In genomic region chr5:129477544-129477943, GRCh38 we compare ENCODE assay signal across 25 cellular contexts. TPM values are rescaled to one million over a fixed set of nuclear protein-coding genes. Genes with fewer than 3 reads are reported as not detected.
DNase-seq lines count a peak whose midpoint lies in the region; ATAC-seq and TF ChIP-seq lines count a peak whose summit lies in the region.
"Had no signal": no experiment of that assay in that cellular context is flagged by ENCODE, and none has a peak within 500 bp of the region (broad histone marks: within the 10 kb centered on the region; RNA-seq: fewer than 3 reads in every experiment).

No MANE protein-coding gene starts in this region.

- no peak for TF ChIP-seq CTCF in glutamatergic neuron (IDR thresholded peaks at IDR 0.05; ENCODE audit: partially characterized antibody, unreplicated experiment)

- no peaks in the 10 kb centered on the region for H3K36me3 Mint-ChIP-seq in glutamatergic neuron (ENCODE audit: unreplicated experiment)
- H3K36me3 Mint-ChIP-seq: CD14-positive monocyte; CD8-positive, alpha-beta memory T cell had no signal

- no peak overlapping the region for H3K4me3 ChIP-seq in right cardiac atrium (ENCODE audit: low read length)
- H3K4me3 ChIP-seq in skeletal muscle tissue (ENCODE audit: low read length in 3 of 3), result no peak overlapping the region
- H3K4me3 ChIP-seq: A549; BLaER1 treated with 17β-estradiol and CSF1 and Interleukin-3, amounts not matched to agents 10 nM and 100 nM; HAP-1 had no signal

- H3K27me3 Mint-ChIP-seq in glutamatergic neuron (ENCODE audit: unreplicated experiment), result peaks cover 2% of the 10 kb centered on the region
- H3K27me3 Mint-ChIP-seq: CD8-positive, alpha-beta memory T cell had no signal

- H3K27ac Mint-ChIP-seq in glutamatergic neuron (ENCODE audit: unreplicated experiment), result peak overlapping the region; percentile 13
- H3K27ac Mint-ChIP-seq: CD14-positive monocyte; CD4-positive, alpha-beta T cell; CD8-positive, alpha-beta memory T cell; HFFc6 had no signal

- ATAC-seq in Right ventricle myocardium superior (ENCODE audit: poor library complexity), result peak; percentile 74
- peak; percentile 69 to 87 for ATAC-seq in right cardiac atrium
- ATAC-seq in GM21825 (IDR thresholded peaks at IDR 0.05; ENCODE audit: unreplicated experiment), result no peak
- ATAC-seq: A549 had no signal

- intact Hi-C loops in Right ventricle myocardium superior (cut with DNase I) (no loop called here), cardiac septum (cut with DNase I) (no loop called here), right cardiac atrium (cut with DNase I) (no loop called here)

- DNase-seq in Right ventricle myocardium superior (no peak), cardiac septum (ENCODE audit: low spot score) (no peak), glutamatergic neuron (no peak), right cardiac atrium (no peak), NCI-H2107 (lab: John Stamatoyannopoulos, UW) (no peak)
- DNase-seq: 8988T; ACHN; AML-193; BE2C; CD4-positive, alpha-beta T cell; CD8-positive, alpha-beta memory T cell; DMS 273 treated with DMSO at 0.1 percent for 48 hours; DMS53; DMS79 treated with DMSO at 0.1 percent for 48 hours; GF-D8; GOT3; HFFc6 had no signal

- H3K36me3 ChIP-seq in skeletal muscle tissue (ENCODE audit: control insufficient read depth in 3 of 3, insufficient read depth in 3 of 3, low read length in 3 of 3), result no peaks in the 10 kb centered on the region
- H3K36me3 ChIP-seq: BLaER1 treated with 17β-estradiol and CSF1 and Interleukin-3, amounts not matched to agents 10 nM and 100 nM; HAP-1 had no signal

- H3K4me1 Mint-ChIP-seq in glutamatergic neuron (ENCODE audit: low read depth, unreplicated experiment), result peaks cover 16% of the 10 kb centered on the region
- H3K4me1 Mint-ChIP-seq: CD14-positive monocyte; CD8-positive, alpha-beta memory T cell had no signal

- H3K27me3 ChIP-seq in right cardiac atrium (ENCODE audit: control insufficient read depth, insufficient read depth) (no peaks in the 10 kb centered on the region), skeletal muscle tissue (ENCODE audit: control insufficient read depth in 3 of 3, insufficient read depth in 3 of 3, low read length in 3 of 3) (no peaks in the 10 kb centered on the region)
- H3K27me3 ChIP-seq: BE2C; BLaER1 treated with 17β-estradiol and CSF1 and Interleukin-3, amounts not matched to agents 10 nM and 100 nM had no signal

- no peak overlapping the region for H3K4me3 Mint-ChIP-seq in glutamatergic neuron (ENCODE audit: unreplicated experiment)
- H3K4me3 Mint-ChIP-seq: CD14-positive monocyte; CD4-positive, alpha-beta T cell; CD8-positive, alpha-beta memory T cell; HFFc6 had no signal

- H3K9me3 Mint-ChIP-seq in glutamatergic neuron (ENCODE audit: unreplicated experiment), result peaks cover 2% of the 10 kb centered on the region
- H3K9me3 Mint-ChIP-seq: CD4-positive, alpha-beta T cell had no signal

- WGBS in right cardiac atrium, result 15% methylated on average over 1 of the region's 1 CpG

- peak overlapping the region in 1 of 3 donors; percentile 3 for H3K9ac ChIP-seq in skeletal muscle tissue (ENCODE audit: low read depth in 1 of 3, low read length in 3 of 3)
- H3K9ac ChIP-seq: BLaER1 treated with 17β-estradiol and CSF1 and Interleukin-3, amounts not matched to agents 10 nM and 100 nM had no signal

- H3K9me3 ChIP-seq in right cardiac atrium (ENCODE audit: control insufficient read depth, low read length) (no peaks in the 10 kb centered on the region), skeletal muscle tissue (ENCODE audit: control insufficient read depth in 3 of 3, low read length in 3 of 3) (no peaks in the 10 kb centered on the region)
- H3K9me3 ChIP-seq: A549; BE2C; BLaER1 treated with 17β-estradiol and CSF1 and Interleukin-3, amounts not matched to agents 10 nM and 100 nM; HAP-1 had no signal

- H3K4me1 ChIP-seq in right cardiac atrium (ENCODE audit: control insufficient read depth, insufficient read depth, low read length) (no peaks in the 10 kb centered on the region), skeletal muscle tissue (ENCODE audit: control insufficient read depth in 3 of 3, insufficient read depth in 3 of 3, low read length in 3 of 3) (no peaks in the 10 kb centered on the region)
- H3K4me1 ChIP-seq: A549; BLaER1 treated with 17β-estradiol and CSF1 and Interleukin-3, amounts not matched to agents 10 nM and 100 nM; HAP-1 had no signal

- H3K27ac ChIP-seq in right cardiac atrium (ENCODE audit: low read length) (no peak overlapping the region), skeletal muscle tissue (ENCODE audit: low read depth, low read length) (peak overlapping the region; percentile 50)
- H3K27ac ChIP-seq: A549; BLaER1 treated with 17β-estradiol and CSF1 and Interleukin-3, amounts not matched to agents 10 nM and 100 nM had no signal

RNA-seq across cellular contexts. Expression of gene ADAMTS19, which starts 17.4 kb away (rescaled TPM):
- total RNA-seq in Right ventricle myocardium superior (0.81 TPM), cardiac septum (0.40 TPM), glutamatergic neuron (ENCODE audit: unreplicated experiment) (22.1 TPM), right cardiac atrium (1 to 10 TPM; 1.1 to 2.1 (median 1.8) TPM), skeletal muscle tissue (106 TPM)
- polyA plus RNA-seq in right cardiac atrium, result 0.25 TPM
- total RNA-seq: CD4-positive, alpha-beta T cell; CD8-positive, alpha-beta memory T cell; Daoy; G401; HFFc6 had no signal
- polyA plus RNA-seq: A549; CD14-positive monocyte; CD8-positive, alpha-beta memory T cell had no signal
